8 cellular contexts compared by ENCODE assay signal in the genomic region with DNA sequence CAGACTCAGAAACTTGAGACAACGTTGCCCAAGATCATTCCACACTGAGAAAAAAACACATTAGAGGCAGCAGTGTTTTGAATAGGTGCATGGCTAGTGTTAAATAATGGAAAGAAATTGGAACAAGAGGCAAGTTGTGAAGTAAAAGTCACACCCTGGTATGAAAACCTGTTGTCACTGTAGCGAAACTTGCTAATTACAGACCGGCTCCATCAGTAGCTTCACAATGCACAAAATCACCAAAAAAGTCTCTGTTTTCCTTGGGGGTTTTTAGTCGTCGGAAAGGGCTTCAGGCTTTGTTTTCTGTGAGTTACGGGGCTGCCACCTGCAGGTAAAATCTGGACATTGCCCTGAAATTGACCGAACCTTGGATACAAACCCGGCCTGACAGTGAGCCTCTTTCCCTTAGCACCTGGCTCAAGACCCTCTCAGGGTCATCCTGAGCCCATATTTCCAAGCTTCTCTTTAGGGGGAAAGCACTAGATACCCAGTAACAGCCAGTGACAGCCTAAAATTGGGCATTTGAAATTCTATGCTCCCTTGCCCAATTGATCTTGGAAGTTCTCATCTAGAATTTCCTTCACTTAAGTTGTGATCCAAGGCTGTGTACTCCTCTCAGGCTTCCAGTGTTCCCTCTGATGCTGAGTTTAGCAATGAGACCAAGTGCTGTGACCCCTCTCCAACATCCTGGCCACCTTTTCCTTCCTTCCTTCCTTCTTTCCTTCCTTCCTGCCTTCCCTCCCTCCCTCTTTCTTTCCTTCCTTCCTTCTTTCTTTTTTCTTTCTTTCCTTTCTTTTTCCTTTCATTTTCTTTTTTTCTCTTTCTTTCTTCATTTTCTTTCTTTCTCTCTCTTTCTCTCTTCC.
DNase-seq lines count a peak whose midpoint lies in the region; ATAC-seq and TF ChIP-seq lines count a peak whose summit lies in the region.

No MANE protein-coding gene starts in this region.

- no peaks in the 10 kb centered on the region for H3K27me3 Mint-ChIP-seq in activated T-cell treated with anti-CD3 and anti-CD28 coated beads, Interleukin-2, amount 50 U/mL, for 24 hours
- peaks cover 72% of the 10 kb centered on the region for H3K27me3 Mint-ChIP-seq in nephron progenitor cell (ENCODE audit: low read depth, poor library complexity)

- H3K4me3 ChIP-seq in fibroblast of mammary gland (ENCODE audit: control insufficient read depth, low read depth, low read length) (no peak overlapping the region), subcutaneous abdominal adipose tissue (ENCODE audit: low read depth in 1 of 5, low read length in 5 of 5) (peak overlapping the region in 3 of 5 donors; percentile 17 to 50 (median 18))

- H3K9ac ChIP-seq in subcutaneous abdominal adipose tissue (ENCODE audit: low read length in 5 of 5) = no peak overlapping the region

- peaks cover 15% of the 10 kb centered on the region for H3K4me1 Mint-ChIP-seq in activated T-cell treated with anti-CD3 and anti-CD28 coated beads, Interleukin-2, amount 50 U/mL, for 24 hours (ENCODE audit: low read depth)
- peaks cover 8% of the 10 kb centered on the region for H3K4me1 Mint-ChIP-seq in nephron progenitor cell

- ATAC-seq in GM19452 (IDR thresholded peaks at IDR 0.05; ENCODE audit: unreplicated experiment) = no peak

- no peak overlapping the region for H3K4me3 Mint-ChIP-seq in activated T-cell treated with anti-CD3 and anti-CD28 coated beads, Interleukin-2, amount 50 U/mL, for 24 hours
- no peak overlapping the region for H3K4me3 Mint-ChIP-seq in nephron progenitor cell

- H3K27me3 ChIP-seq in subcutaneous abdominal adipose tissue (ENCODE audit: control insufficient read depth in 5 of 5, insufficient read depth in 4 of 5, low read length in 5 of 5) = peaks cover 0 to 2% (median 0%) of the 10 kb centered on the region in 5 donors

- no peaks in the 10 kb centered on the region for H3K9me3 Mint-ChIP-seq in activated T-cell treated with anti-CD3 and anti-CD28 coated beads, Interleukin-2, amount 50 U/mL, for 24 hours
- H3K9me3 Mint-ChIP-seq in nephron progenitor cell = no peaks in the 10 kb centered on the region

- TF ChIP-seq CTCF in GM12873 (IDR thresholded peaks at IDR 0.05; ENCODE audit: insufficient read depth, low read depth, low read length, missing control alignments) (peak; percentile 82), fibroblast of mammary gland (conservative IDR thresholded peaks at IDR 0.05; ENCODE audit: control insufficient read depth, insufficient read depth, low read depth, low read length) (peak; percentile 88), nephron progenitor cell (IDR thresholded peaks at IDR 0.05) (peak; percentile 73)

- H3K36me3 ChIP-seq in subcutaneous abdominal adipose tissue (ENCODE audit: control insufficient read depth in 5 of 5, insufficient read depth in 5 of 5, low read length in 5 of 5) = no peaks in the 10 kb centered on the region

- DNase-seq in KG1 (lab: John Stamatoyannopoulos, UW) (peak; percentile 81), OCI-M2 (lab: John Stamatoyannopoulos, UW; ENCODE audit: unreplicated experiment) (peak; percentile 42), fibroblast of mammary gland (ENCODE audit: low read depth) (peak; percentile 67), nephron progenitor cell (peak; percentile 72)
- DNase-seq in activated T-cell treated with anti-CD3 and anti-CD28 coated beads, Interleukin-2, amount 50 U/mL, for 24 hours = peak; percentile 81

- no peaks in the 10 kb centered on the region for H3K36me3 Mint-ChIP-seq in activated T-cell treated with anti-CD3 and anti-CD28 coated beads, Interleukin-2, amount 50 U/mL, for 24 hours (ENCODE audit: low read depth)
- H3K36me3 Mint-ChIP-seq in nephron progenitor cell (ENCODE audit: low read depth) = no peaks in the 10 kb centered on the region

- no peaks in the 10 kb centered on the region for H3K9me3 ChIP-seq in subcutaneous abdominal adipose tissue (ENCODE audit: control insufficient read depth in 5 of 5, low read length in 5 of 5)

- H3K27ac Mint-ChIP-seq in activated T-cell treated with anti-CD3 and anti-CD28 coated beads, Interleukin-2, amount 50 U/mL, for 24 hours = peak overlapping the region; percentile 66
- H3K27ac Mint-ChIP-seq in nephron progenitor cell = no peak overlapping the region

- H3K4me1 ChIP-seq in subcutaneous abdominal adipose tissue (ENCODE audit: control insufficient read depth in 5 of 5, insufficient read depth in 5 of 5, low read length in 5 of 5) = peaks cover 0 to 9% (median 3%) of the 10 kb centered on the region in 5 donors

- H3K27ac ChIP-seq in subcutaneous abdominal adipose tissue (ENCODE audit: low read depth, low read length) = no peak overlapping the region
